21 cellular contexts compared by ENCODE assay signal in the genomic region with DNA sequence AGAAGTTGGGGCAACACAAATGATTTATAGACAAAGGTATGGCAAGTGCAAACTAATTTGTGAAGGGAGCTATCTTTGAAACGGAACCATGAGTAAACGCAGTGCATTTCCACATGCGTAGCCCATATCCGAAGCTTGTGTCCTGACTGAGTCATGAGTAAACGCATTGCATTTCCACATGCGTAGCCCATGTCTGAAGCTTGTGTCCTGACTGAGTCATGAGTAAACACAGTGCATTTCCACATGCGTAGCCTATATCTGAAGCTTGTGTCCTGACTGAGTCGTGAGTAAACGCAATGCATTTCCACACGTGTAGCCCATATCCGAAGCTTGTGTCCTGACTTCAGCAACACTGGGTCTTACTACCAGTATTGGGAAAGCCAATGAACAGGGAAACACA.
DNase-seq lines count a peak whose midpoint lies in the region; ATAC-seq, FAIRE-seq and TF ChIP-seq lines count a peak whose summit lies in the region.
"Had no signal": no experiment of that assay in that cellular context is flagged by ENCODE, and none has a peak within 500 bp of the region (broad histone marks: within the 10 kb centered on the region; RNA-seq: fewer than 3 reads in every experiment).

No MANE protein-coding gene starts in this region.

- POLR2A ChIA-PET in HepG2 (lab: Yijun Ruan, JAX): no interaction called here

- TF ChIP-seq POLR2A in HepG2 (IDR thresholded peaks at IDR 0.05; ENCODE audit: insufficient read depth in 1 of 2, low read depth in 2 of 2, low read length in 2 of 2) (no peak), right lobe of liver (IDR thresholded peaks at IDR 0.05) (no peak), Peyer's patch (IDR thresholded peaks at IDR 0.05) (no peak)

- peaks cover 28% of the 10 kb centered on the region for H3K4me1 Mint-ChIP-seq in T-helper 17 cell

- TF ChIP-seq EP300 in HepG2 (IDR thresholded peaks at IDR 0.05; ENCODE audit: low read depth in 2 of 2, low read length in 2 of 2) (no peak), HepG2 (CRISPR knock-in tag; IDR thresholded peaks at IDR 0.05; ENCODE audit: borderline replicate concordance) (no peak)

- in situ Hi-C loops in HepG2 (cut with HindIII; ENCODE audit: extremely low pct_ligation_motif_present, low pct_unique_long_range_greater_than_20kb) (no loop called here), G401 (cut with HindIII; ENCODE audit: low sequenced_read_pairs) (loop anchor here (5.0 kb wide), 1 partner anchor 35 kb away; no protein-coding TSS in a partner anchor)

- H3K27me3 Mint-ChIP-seq in T-helper 17 cell: no peaks in the 10 kb centered on the region
- H3K27me3 Mint-ChIP-seq: CD8-positive, alpha-beta memory T cell had no signal

- H3K36me3 ChIP-seq in HepG2 (replicated peaks in 1 of 2; ENCODE audit: control insufficient read depth in 1 of 2, insufficient read depth in 2 of 2, low read length in 2 of 2): no peaks in the 10 kb centered on the region
- no peaks in the 10 kb centered on the region for H3K36me3 ChIP-seq in right lobe of liver
- no peaks in the 10 kb centered on the region for H3K36me3 ChIP-seq in Peyer's patch

- FAIRE-seq in HepG2 (lab: Jason Lieb, UNC): no peak
- FAIRE-seq: A204.1, D721Med, G401.6 had no signal

- H3K4me3 ChIP-seq in HepG2 (replicated peaks in 1 of 3; ENCODE audit: insufficient read depth in 1 of 3, low read depth in 2 of 3, low read length in 3 of 3) (no peak overlapping the region), right lobe of liver (no peak overlapping the region), fibroblast of mammary gland (ENCODE audit: control insufficient read depth, low read depth, low read length) (no peak overlapping the region), Peyer's patch (no peak overlapping the region)
- H3K4me3 ChIP-seq: BLaER1 treated with 17β-estradiol and CSF1 and Interleukin-3, amounts not matched to agents 10 nM and 100 nM; GM23338; SK-N-MC had no signal

- intact Hi-C loops in HepG2 (cut with micrococcal nuclease; ENCODE audit: unreplicated experiment): no loop called here
- intact Hi-C loops in right lobe of liver (cut with DNase I): no loop called here

- peak; percentile 9 for DNase-seq in HepG2 (ENCODE audit: low spot score)
- DNase-seq in right lobe of liver: no peak
- no peak for DNase-seq in T-helper 17 cell
- peak; percentile 11 for DNase-seq in fibroblast of mammary gland (ENCODE audit: low read depth)
- DNase-seq in Peyer's patch: no peak
- no peak for DNase-seq in G401 (ENCODE audit: low spot score)
- no peak for DNase-seq in Kasumi-1 (lab: John Stamatoyannopoulos, UW)
- no peak for DNase-seq in SW480 (ENCODE audit: low spot score)
- DNase-seq: DMS79, NCI-H1417 treated with DMSO at 0.1 percent for 48 hours, NCI-H1930, NCI-H446, NCI-H69, Right ventricle myocardium superior had no signal

- H3K4me1 ChIP-seq in HepG2 (ENCODE audit: insufficient read depth, low read length) (no peaks in the 10 kb centered on the region), right lobe of liver (no peaks in the 10 kb centered on the region), Peyer's patch (no peaks in the 10 kb centered on the region)

- H3K27me3 ChIP-seq in HepG2 (ENCODE audit: control insufficient read depth in 1 of 2, insufficient read depth in 2 of 2, low read length in 2 of 2) (peaks cover 0 to 10% of the 10 kb centered on the region in 2 experiments; a peak in 1 of 5 replicates), right lobe of liver (no peaks in the 10 kb centered on the region), Peyer's patch (no peaks in the 10 kb centered on the region)
- H3K27me3 ChIP-seq: BLaER1 treated with 17β-estradiol and CSF1 and Interleukin-3, amounts not matched to agents 10 nM and 100 nM had no signal

- no peak for TF ChIP-seq RAD21 in HepG2 (CRISPR knock-in tag; IDR thresholded peaks at IDR 0.05)

- no peaks in the 10 kb centered on the region for H4K20me1 ChIP-seq in HepG2 (ENCODE audit: insufficient read depth, low read length)
- H4K20me1 ChIP-seq: BLaER1 treated with 17β-estradiol and CSF1 and Interleukin-3, amounts not matched to agents 10 nM and 100 nM had no signal

- no peak for ATAC-seq in HepG2
- ATAC-seq in right lobe of liver: no peak
- no peak for ATAC-seq in T-helper 17 cell
- ATAC-seq: GM23338 had no signal

- H3K9ac ChIP-seq in HepG2 (ENCODE audit: insufficient read depth, low read depth, low read length): no peak overlapping the region
- H3K9ac ChIP-seq: BLaER1 treated with 17β-estradiol and CSF1 and Interleukin-3, amounts not matched to agents 10 nM and 100 nM had no signal

- BruUV-seq in HepG2 (replicated peaks; lab: Mats Ljungman, UMichigan): no TSS peak

- H3K36me3 Mint-ChIP-seq in T-helper 17 cell (ENCODE audit: low read depth): no peaks in the 10 kb centered on the region
- H3K36me3 Mint-ChIP-seq: CD8-positive, alpha-beta memory T cell had no signal

- H3K27ac ChIP-seq in HepG2 (ENCODE audit: extremely low read length, insufficient read depth, low read length) (no peak overlapping the region), right lobe of liver (no peak overlapping the region), Peyer's patch (no peak overlapping the region)
- H3K27ac ChIP-seq: BLaER1 treated with 17β-estradiol and CSF1 and Interleukin-3, amounts not matched to agents 10 nM and 100 nM; SK-N-MC had no signal

- H3K4me3 Mint-ChIP-seq in T-helper 17 cell: no peak overlapping the region
- H3K4me3 Mint-ChIP-seq: GM23338 had no signal

- peak overlapping the region; percentile 69 for H3K27ac Mint-ChIP-seq in T-helper 17 cell
- H3K27ac Mint-ChIP-seq: GM23338 had no signal

- H2AFZ ChIP-seq in HepG2 (ENCODE audit: low read length): no peak overlapping the region
- H2AFZ ChIP-seq: GM23338 had no signal

- TF ChIP-seq CTCF in HepG2 (CRISPR knock-in tag; IDR thresholded peaks at IDR 0.05): no peak
- TF ChIP-seq CTCF in right lobe of liver (IDR thresholded peaks at IDR 0.05): no peak
- TF ChIP-seq CTCF in fibroblast of mammary gland (conservative IDR thresholded peaks at IDR 0.05; ENCODE audit: control insufficient read depth, insufficient read depth, low read depth, low read length): no peak
- TF ChIP-seq CTCF in Peyer's patch (IDR thresholded peaks at IDR 0.05): no peak

- CTCF ChIA-PET in HepG2 (lab: Yijun Ruan, JAX; ENCODE audit: low intra/inter-chr PET ratio, low total read pairs): no interaction called here

- no peak overlapping the region for H3K4me2 ChIP-seq in HepG2 (ENCODE audit: low read depth, low read length)
- H3K4me2 ChIP-seq: GM23338 had no signal

- no peaks in the 10 kb centered on the region for H3K79me2 ChIP-seq in HepG2 (ENCODE audit: insufficient read depth, low read length)

- no peaks in the 10 kb centered on the region for H3K9me3 ChIP-seq in HepG2 (ENCODE audit: low read length)
- H3K9me3 ChIP-seq in right lobe of liver: no peaks in the 10 kb centered on the region
- H3K9me3 ChIP-seq in T-helper 17 cell (ENCODE audit: control insufficient read depth, low read length, poor library complexity, severe bottlenecking): no peaks in the 10 kb centered on the region
- H3K9me3 ChIP-seq in Peyer's patch: no peaks in the 10 kb centered on the region

- WGBS in HepG2 (ENCODE audit: low lambda C conversion rate): 25% methylated on average over 10 of the region's 11 CpGs
- WGBS in right lobe of liver (ENCODE audit: insufficient coverage, low coverage, low lambda C conversion rate, missing lambda C conversion rate): 59% methylated on average over 2 of the region's 11 CpGs

TF ChIP-seq in HepG2, 621 proteins besides CTCF, POLR2A, EP300 and RAD21 (continues in another document):
- TF ChIP-seq CEBPB (IDR thresholded peaks at IDR 0.05; ENCODE audit: borderline replicate concordance, low read depth, low read length) (no peak), HOXD1 (CRISPR knock-in tag; IDR thresholded peaks at IDR 0.05) (no peak), ZFP37 (CRISPR knock-in tag; IDR thresholded peaks at IDR 0.05; ENCODE audit: borderline replicate concordance) (no peak), TBL1XR1 (IDR thresholded peaks at IDR 0.05; ENCODE audit: borderline replicate concordance, low read length, partially characterized antibody) (no peak), AHR (CRISPR knock-in tag; IDR thresholded peaks at IDR 0.05) (no peak)
- TF ChIP-seq, protein P1, sequence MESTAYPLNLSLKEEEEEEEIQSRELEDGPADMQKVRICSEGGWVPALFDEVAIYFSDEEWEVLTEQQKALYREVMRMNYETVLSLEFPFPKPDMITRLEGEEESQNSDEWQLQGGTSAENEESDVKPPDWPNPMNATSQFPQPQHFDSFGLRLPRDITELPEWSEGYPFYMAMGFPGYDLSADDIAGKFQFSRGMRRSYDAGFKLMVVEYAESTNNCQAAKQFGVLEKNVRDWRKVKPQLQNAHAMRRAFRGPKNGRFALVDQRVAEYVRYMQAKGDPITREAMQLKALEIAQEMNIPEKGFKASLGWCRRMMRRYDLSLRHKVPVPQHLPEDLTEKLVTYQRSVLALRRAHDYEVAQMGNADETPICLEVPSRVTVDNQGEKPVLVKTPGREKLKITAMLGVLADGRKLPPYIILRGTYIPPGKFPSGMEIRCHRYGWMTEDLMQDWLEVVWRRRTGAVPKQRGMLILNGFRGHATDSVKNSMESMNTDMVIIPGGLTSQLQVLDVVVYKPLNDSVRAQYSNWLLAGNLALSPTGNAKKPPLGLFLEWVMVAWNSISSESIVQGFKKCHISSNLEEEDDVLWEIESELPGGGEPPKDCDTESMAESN (CRISPR knock-in tag; conservative IDR thresholded peaks at IDR 0.05): no peak
- TF ChIP-seq, protein P2, sequence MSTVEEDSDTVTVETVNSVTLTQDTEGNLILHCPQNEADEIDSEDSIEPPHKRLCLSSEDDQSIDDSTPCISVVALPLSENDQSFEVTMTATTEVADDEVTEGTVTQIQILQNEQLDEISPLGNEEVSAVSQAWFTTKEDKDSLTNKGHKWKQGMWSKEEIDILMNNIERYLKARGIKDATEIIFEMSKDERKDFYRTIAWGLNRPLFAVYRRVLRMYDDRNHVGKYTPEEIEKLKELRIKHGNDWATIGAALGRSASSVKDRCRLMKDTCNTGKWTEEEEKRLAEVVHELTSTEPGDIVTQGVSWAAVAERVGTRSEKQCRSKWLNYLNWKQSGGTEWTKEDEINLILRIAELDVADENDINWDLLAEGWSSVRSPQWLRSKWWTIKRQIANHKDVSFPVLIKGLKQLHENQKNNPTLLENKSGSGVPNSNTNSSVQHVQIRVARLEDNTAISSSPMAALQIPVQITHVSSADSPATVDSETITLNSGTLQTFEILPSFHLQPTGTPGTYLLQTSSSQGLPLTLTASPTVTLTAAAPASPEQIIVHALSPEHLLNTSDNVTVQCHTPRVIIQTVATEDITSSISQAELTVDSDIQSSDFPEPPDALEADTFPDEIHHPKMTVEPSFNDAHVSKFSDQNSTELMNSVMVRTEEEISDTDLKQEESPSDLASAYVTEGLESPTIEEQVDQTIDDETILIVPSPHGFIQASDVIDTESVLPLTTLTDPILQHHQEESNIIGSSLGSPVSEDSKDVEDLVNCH (CRISPR knock-in tag; IDR thresholded peaks at IDR 0.05): no peak
- TF ChIP-seq, protein P3, sequence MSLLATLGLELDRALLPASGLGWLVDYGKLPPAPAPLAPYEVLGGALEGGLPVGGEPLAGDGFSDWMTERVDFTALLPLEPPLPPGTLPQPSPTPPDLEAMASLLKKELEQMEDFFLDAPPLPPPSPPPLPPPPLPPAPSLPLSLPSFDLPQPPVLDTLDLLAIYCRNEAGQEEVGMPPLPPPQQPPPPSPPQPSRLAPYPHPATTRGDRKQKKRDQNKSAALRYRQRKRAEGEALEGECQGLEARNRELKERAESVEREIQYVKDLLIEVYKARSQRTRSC (CRISPR knock-in tag; IDR thresholded peaks at IDR 0.05; ENCODE audit: low read depth): no peak

Comparison
In these comparisons a context has a peak if more than half of its experiments do, and no peak if none do; other contexts are left out.
1. DNase-seq: peak in HepG2 (single experiment) and fibroblast of mammary gland (single experiment); none in right lobe of liver (0 of 3), T-helper 17 cell (0 of 3), Peyer's patch (0 of 3), G401 (single experiment), Kasumi-1 (0 of 2) and SW480 (single experiment).